23 cellular contexts compared by ENCODE assay signal in genomic region chr9:133814586-133815090, GRCh38.
"Had no signal": no experiment of that assay in that cellular context is flagged by ENCODE, and none has a peak within 500 bp of the region (broad histone marks: within the 10 kb centered on the region; RNA-seq: fewer than 3 reads in every experiment).

No MANE protein-coding gene starts in this region.

- H3K4me1 ChIP-seq: foreskin keratinocyte, parathyroid adenoma, vagina had no signal

- H2AFZ ChIP-seq: parathyroid adenoma had no signal

- H3K4me1 Mint-ChIP-seq: activated CD4-positive, alpha-beta memory T cell treated with anti-CD3 and anti-CD28 coated beads, Interleukin-2, amount 10 ng/mL, durations not matched to agents 7 days and 5 days; activated naive CD8-positive, alpha-beta T cell treated with anti-CD3 and anti-CD28 coated beads for 36 hours; activated T-helper 17 cell treated with anti-CD3 and anti-CD28 coated beads, Interleukin-2, amount 50 U/mL, for 72 hours; naive thymus-derived CD8-positive, alpha-beta T cell had no signal

- H3K9ac ChIP-seq: parathyroid adenoma had no signal

- H3K9me3 ChIP-seq: sigmoid colon, spleen, thyroid gland, vagina had no signal

- H3K9me3 Mint-ChIP-seq: activated CD4-positive, alpha-beta memory T cell treated with anti-CD3 and anti-CD28 coated beads, Interleukin-2, amount 10 ng/mL, durations not matched to agents 7 days and 5 days; activated naive CD8-positive, alpha-beta T cell treated with anti-CD3 and anti-CD28 coated beads for 36 hours; activated T-helper 17 cell treated with anti-CD3 and anti-CD28 coated beads, Interleukin-2, amount 50 U/mL, for 72 hours; naive thymus-derived CD8-positive, alpha-beta T cell; T-helper 2 cell treated with Interferon-gamma antibody and Interleukin-4, amounts not matched to agents 5 μg/mL and 100 μg/mL, for 36 hours; WTC11 had no signal

- H3K27me3 Mint-ChIP-seq: activated CD4-positive, alpha-beta memory T cell treated with anti-CD3 and anti-CD28 coated beads, Interleukin-2, amount 10 ng/mL, durations not matched to agents 7 days and 5 days; activated naive CD8-positive, alpha-beta T cell treated with anti-CD3 and anti-CD28 coated beads for 36 hours; activated T-helper 17 cell treated with anti-CD3 and anti-CD28 coated beads, Interleukin-2, amount 50 U/mL, for 72 hours; naive thymus-derived CD8-positive, alpha-beta T cell had no signal

- H3K36me3 ChIP-seq: sigmoid colon, thyroid gland, vagina had no signal

- H3K27ac Mint-ChIP-seq: activated CD4-positive, alpha-beta memory T cell treated with anti-CD3 and anti-CD28 coated beads, Interleukin-2, amount 10 ng/mL, durations not matched to agents 7 days and 5 days; activated naive CD8-positive, alpha-beta T cell treated with anti-CD3 and anti-CD28 coated beads for 36 hours; activated T-helper 17 cell treated with anti-CD3 and anti-CD28 coated beads, Interleukin-2, amount 50 U/mL, for 72 hours; T-helper 2 cell treated with Interferon-gamma antibody and Interleukin-4, amounts not matched to agents 5 μg/mL and 100 μg/mL, for 36 hours had no signal

- H3K36me3 Mint-ChIP-seq: activated naive CD8-positive, alpha-beta T cell treated with anti-CD3 and anti-CD28 coated beads for 36 hours; naive thymus-derived CD8-positive, alpha-beta T cell; WTC11 had no signal

- H3K4me3 ChIP-seq: dorsolateral prefrontal cortex, sigmoid colon, spleen, thyroid gland, vagina had no signal

- H3K27ac ChIP-seq: epithelial cell of prostate, foreskin keratinocyte, parathyroid adenoma, sigmoid colon, spleen, thyroid gland, vagina had no signal

- H3K27me3 ChIP-seq: foreskin keratinocyte, sigmoid colon, spleen, thyroid gland, vagina had no signal

- ATAC-seq: activated T-helper 17 cell treated with anti-CD3 and anti-CD28 coated beads, Interleukin-2, amount 50 U/mL, for 72 hours; foreskin keratinocyte; naive thymus-derived CD8-positive, alpha-beta T cell; WTC11 had no signal

- H3K79me2 ChIP-seq: parathyroid adenoma had no signal

- DNase-seq: activated CD4-positive, alpha-beta memory T cell treated with anti-CD3 and anti-CD28 coated beads, Interleukin-2, amount 10 ng/mL, durations not matched to agents 7 days and 5 days; activated CD4-positive, alpha-beta T cell treated with anti-CD3 and anti-CD28 coated beads for 4 hours; activated naive CD4-positive, alpha-beta T cell; activated naive CD8-positive, alpha-beta T cell treated with anti-CD3 and anti-CD28 coated beads for 36 hours; activated T-cell treated with anti-CD3 and anti-CD28 coated beads, Interleukin-2, amount 50 U/mL, for 1 hour; amniotic stem cell; caudate nucleus; foreskin keratinocyte; kidney; naive thymus-derived CD8-positive, alpha-beta T cell; spleen; stimulated activated CD4-positive, alpha-beta T cell treated with anti-CD3 and anti-CD28 coated beads, Interleukin-4, amount 100 ng/mL, for 4 hours; stimulated activated naive CD4-positive, alpha-beta T cell; SW 1271; thyroid gland had no signal

- H3K4me3 Mint-ChIP-seq: activated CD4-positive, alpha-beta memory T cell treated with anti-CD3 and anti-CD28 coated beads, Interleukin-2, amount 10 ng/mL, durations not matched to agents 7 days and 5 days; activated naive CD8-positive, alpha-beta T cell treated with anti-CD3 and anti-CD28 coated beads for 36 hours; activated T-helper 17 cell treated with anti-CD3 and anti-CD28 coated beads, Interleukin-2, amount 50 U/mL, for 72 hours; naive thymus-derived CD8-positive, alpha-beta T cell; T-helper 2 cell treated with Interferon-gamma antibody and Interleukin-4, amounts not matched to agents 5 μg/mL and 100 μg/mL, for 36 hours; WTC11 had no signal
